20 cellular contexts compared by ENCODE assay signal in the genomic region with DNA sequence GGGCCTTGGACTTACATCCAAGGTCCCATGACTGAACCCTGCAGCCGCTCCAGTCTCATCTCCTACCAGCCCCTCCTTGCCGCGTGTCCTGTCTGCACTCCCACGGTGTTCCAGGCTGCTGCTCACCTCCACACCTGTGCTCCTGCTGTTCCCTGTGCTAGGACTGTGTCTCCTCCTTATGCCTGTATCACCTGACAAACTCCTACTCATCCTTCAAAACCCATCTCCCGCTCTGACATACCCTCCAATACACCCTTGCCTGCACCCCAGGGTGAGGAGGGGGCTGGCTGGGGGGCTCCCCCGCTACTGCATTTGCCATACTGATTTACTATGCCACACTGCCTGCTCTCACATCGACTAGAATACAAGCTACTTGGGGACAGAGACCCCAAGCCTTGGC. TPM values are rescaled to one million over a fixed set of nuclear protein-coding genes. Genes with fewer than 3 reads are reported as not detected.
DNase-seq lines count a peak whose midpoint lies in the region; ATAC-seq, FAIRE-seq and TF ChIP-seq lines count a peak whose summit lies in the region.
"Had no signal": no experiment of that assay in that cellular context is flagged by ENCODE, and none has a peak within 500 bp of the region (broad histone marks: within the 10 kb centered on the region; RNA-seq: fewer than 3 reads in every experiment).

No MANE protein-coding gene starts in this region.

- CTCF ChIA-PET in SK-N-SH (lab: Yijun Ruan, JAX) = interaction anchor here (1.0 to 8.4 kb wide), 8 partner anchors 7 to 277 kb away, joined by 3 to 265 read pairs (median 7); a partner anchor contains a TSS
- CTCF ChIA-PET in IMR-90 (lab: Yijun Ruan, JAX) = interaction anchor here (0.7 kb wide), 1 partner anchor 180 kb away, joined by 3 read pairs; no protein-coding TSS in a partner anchor

- no peak overlapping the region for H2AK9ac ChIP-seq in IMR-90 (replicated peaks; ENCODE audit: low read depth, low read length, poor library complexity)

- no peak for TF ChIP-seq CTCF in SK-N-SH (IDR thresholded peaks at IDR 0.05)
- no peak for TF ChIP-seq CTCF in IMR-90 (conservative IDR thresholded peaks at IDR 0.05; ENCODE audit: low read depth, low read length)
- no peak for TF ChIP-seq CTCF in astrocyte (IDR thresholded peaks at IDR 0.05; ENCODE audit: insufficient read depth, low read depth, low read length)
- TF ChIP-seq CTCF in neural progenitor cell (IDR thresholded peaks at IDR 0.05) = no peak

- FAIRE-seq in astrocyte (lab: Jason Lieb, UNC) = no peak
- FAIRE-seq: G401.6 had no signal

- peak overlapping the region; percentile 54 for H3K4me3 Mint-ChIP-seq in astrocyte (ENCODE audit: unreplicated experiment)
- peak overlapping the region; percentile 36 for H3K4me3 Mint-ChIP-seq in neural progenitor cell

- H3K9ac ChIP-seq in SK-N-SH = no peak overlapping the region
- H3K9ac ChIP-seq in IMR-90 (ENCODE audit: low read depth, low read length) = no peak overlapping the region
- H3K9ac ChIP-seq in astrocyte (ENCODE audit: low read length) = no peak overlapping the region
- no peak overlapping the region for H3K9ac ChIP-seq in neural progenitor cell

- H3K27me3 ChIP-seq in SK-N-SH (ENCODE audit: insufficient read depth) (no peaks in the 10 kb centered on the region), IMR-90 (ENCODE audit: control insufficient read depth, insufficient read depth, low read length) (peaks cover 36% of the 10 kb centered on the region), astrocyte (ENCODE audit: insufficient read depth, low read length) (no peaks in the 10 kb centered on the region), neural progenitor cell (no peaks in the 10 kb centered on the region)

- no peak overlapping the region for H3K14ac ChIP-seq in IMR-90 (replicated peaks; ENCODE audit: low read depth, low read length)

- H3K23ac ChIP-seq in IMR-90 (ENCODE audit: low read depth, low read length) = no peak overlapping the region

- H3K9me3 Mint-ChIP-seq in astrocyte (ENCODE audit: unreplicated experiment) = no peaks in the 10 kb centered on the region
- H3K9me3 Mint-ChIP-seq in neural progenitor cell = no peaks in the 10 kb centered on the region

- ATAC-seq in SK-N-SH treated with all-trans-retinoic acid at 6 μM for 48 hours = no peak
- no peak for ATAC-seq in IMR-90 (ENCODE audit: low read depth)
- no peak for ATAC-seq in GM21367 (IDR thresholded peaks at IDR 0.05; ENCODE audit: unreplicated experiment)

- H3K9me2 ChIP-seq in SK-N-SH = no peaks in the 10 kb centered on the region

- H3K9me3 ChIP-seq in SK-N-SH = no peaks in the 10 kb centered on the region
- H3K9me3 ChIP-seq in IMR-90 (ENCODE audit: control insufficient read depth, insufficient read depth, low read length) = no peaks in the 10 kb centered on the region
- no peaks in the 10 kb centered on the region for H3K9me3 ChIP-seq in astrocyte (ENCODE audit: insufficient read depth, low read depth, low read length)
- H3K9me3 ChIP-seq in neural progenitor cell (ENCODE audit: low read depth) = no peaks in the 10 kb centered on the region
- H3K9me3 ChIP-seq: Caco-2 had no signal

- H3K79me2 ChIP-seq in SK-N-SH (ENCODE audit: insufficient read depth) (no peaks in the 10 kb centered on the region), astrocyte (ENCODE audit: insufficient read depth, low read length) (no peaks in the 10 kb centered on the region), neural progenitor cell (ENCODE audit: low read depth) (no peaks in the 10 kb centered on the region)

- H3K79me1 ChIP-seq in IMR-90 (ENCODE audit: low read depth in 1 of 2, low read length in 2 of 2) = no peaks in the 10 kb centered on the region

- H2BK20ac ChIP-seq in IMR-90 (ENCODE audit: low read depth, low read length) = no peak overlapping the region

- H3K27ac Mint-ChIP-seq in astrocyte (ENCODE audit: unreplicated experiment) (no peak overlapping the region), neural progenitor cell (no peak overlapping the region)

- H2AFZ ChIP-seq in SK-N-SH (ENCODE audit: low read depth) (no peak overlapping the region), IMR-90 (replicated peaks; ENCODE audit: low read length, poor library complexity) (peak overlapping the region; percentile 33), astrocyte (ENCODE audit: low read depth, low read length) (no peak overlapping the region), neural progenitor cell (replicated peaks) (no peak overlapping the region)

- BruUV-seq in IMR-90 (replicated peaks; lab: Mats Ljungman, UMichigan) = no TSS peak

- H2BK15ac ChIP-seq in IMR-90 (ENCODE audit: low read depth, low read length) = no peak overlapping the region

- no peaks in the 10 kb centered on the region; the same call in 1 of the 2 replicates for H3K9me1 ChIP-seq in IMR-90 (ENCODE audit: insufficient read depth, low read length)

- TF ChIP-seq EP300 in SK-N-SH (IDR thresholded peaks at IDR 0.05; ENCODE audit: borderline replicate concordance in 1 of 2, low read depth in 1 of 2, low read length in 1 of 2) = no peak

- H3K36me3 Mint-ChIP-seq in astrocyte (ENCODE audit: low read depth, unreplicated experiment) = no peaks in the 10 kb centered on the region
- H3K36me3 Mint-ChIP-seq in neural progenitor cell = no peaks in the 10 kb centered on the region

- no peak overlapping the region for H4K91ac ChIP-seq in IMR-90 (ENCODE audit: insufficient read depth, low read depth, low read length)

- no peak overlapping the region for H3K56ac ChIP-seq in IMR-90 (ENCODE audit: extremely low read depth, insufficient read depth, low read length)

- POLR2A ChIA-PET in SK-N-SH (lab: Yijun Ruan, JAX) = no interaction called here
- POLR2A ChIA-PET in IMR-90 (lab: Charles Lee; ENCODE audit: unreplicated experiment) = no interaction called here

- H3K4ac ChIP-seq in IMR-90 (ENCODE audit: low read depth, low read length) = no peak overlapping the region

- H3K4me1 Mint-ChIP-seq in astrocyte (ENCODE audit: low read depth, unreplicated experiment) (peaks cover 21% of the 10 kb centered on the region), neural progenitor cell (peaks cover 57% of the 10 kb centered on the region)

- no peaks in the 10 kb centered on the region for H4K20me1 ChIP-seq in SK-N-SH (ENCODE audit: insufficient read depth)
- no peaks in the 10 kb centered on the region for H4K20me1 ChIP-seq in IMR-90 (ENCODE audit: insufficient read depth, low read length)
- no peaks in the 10 kb centered on the region for H4K20me1 ChIP-seq in astrocyte (ENCODE audit: insufficient read depth, low read length)
- no peaks in the 10 kb centered on the region for H4K20me1 ChIP-seq in neural progenitor cell (ENCODE audit: low read depth)

- TF ChIP-seq RAD21 in SK-N-SH (IDR thresholded peaks at IDR 0.05; ENCODE audit: low read length) = no peak
- no peak for TF ChIP-seq RAD21 in IMR-90 (IDR thresholded peaks at IDR 0.05; ENCODE audit: low read length)

- 74% methylated on average over 7 of the region's 7 CpGs for WGBS in SK-N-SH (ENCODE audit: low lambda C conversion rate)
- WGBS in IMR-90 (ENCODE audit: extremely low coverage in 2 of 2, insufficient read length in 1 of 2), 2 experiments = 76% methylated on average over 3 of the region's 7 CpGs; no CpG with 5 or more reads in 1 of the 2 experiments

- intact Hi-C loops in IMR-90 (cut with micrococcal nuclease) = no loop called here

- no peak for DNase-seq in SK-N-SH
- DNase-seq in IMR-90 = no peak
- DNase-seq in astrocyte (ENCODE audit: low read depth) = no peak
- DNase-seq in neural progenitor cell (ENCODE audit: low spot score) = no peak
- no peak for DNase-seq in NCI-H774 (lab: John Stamatoyannopoulos, UW)
- DNase-seq in NCI-H1417 treated with DMSO at 0.1 percent for 48 hours (lab: John Stamatoyannopoulos, UW) = no peak
- DNase-seq: AML-193, Caco-2, GOT3, KBM-7, NCI-H1105 treated with DMSO at 0.1 percent for 48 hours, NCI-H1694 treated with DMSO at 0.1 percent for 48 hours, NCI-H510A, SHP77 had no signal

- no peak overlapping the region for H3K18ac ChIP-seq in IMR-90 (ENCODE audit: low read depth, low read length)

- H2AK5ac ChIP-seq in IMR-90 (ENCODE audit: low read depth, low read length) = no peak overlapping the region

- dilution Hi-C loops in IMR-90 (cut with HindIII; ENCODE audit: low sequenced_read_pairs, unreplicated experiment) = no loop called here

- H3K4me1 ChIP-seq in SK-N-SH (ENCODE audit: control insufficient read depth in 1 of 2, insufficient read depth in 2 of 2, low read depth in 1 of 2, low read length in 1 of 2) = peaks cover 13 to 51% of the 10 kb centered on the region in 2 experiments; a peak in 3 of 4 replicates
- H3K4me1 ChIP-seq in IMR-90 (ENCODE audit: control insufficient read depth, insufficient read depth, low read length) = peaks cover 12% of the 10 kb centered on the region; the same call in 1 of the 2 replicates
- H3K4me1 ChIP-seq in astrocyte (ENCODE audit: insufficient read depth, low read length) = peaks cover 45% of the 10 kb centered on the region
- peaks cover 26% of the 10 kb centered on the region for H3K4me1 ChIP-seq in neural progenitor cell
- H3K4me1 ChIP-seq: Caco-2 had no signal

- H3K27me3 Mint-ChIP-seq in astrocyte (ENCODE audit: low read depth, unreplicated experiment) (peaks cover 35% of the 10 kb centered on the region), neural progenitor cell (ENCODE audit: insufficient read depth, low read depth) (peaks cover 17% of the 10 kb centered on the region)

- no peak overlapping the region for H2BK120ac ChIP-seq in IMR-90 (ENCODE audit: low read depth, low read length)

- no peak for TF ChIP-seq POLR2A in IMR-90 (IDR thresholded peaks at IDR 0.05; ENCODE audit: low read depth, low read length)

- no peak overlapping the region for H2BK5ac ChIP-seq in IMR-90 (ENCODE audit: low read depth, low read length, poor library complexity, severe bottlenecking)

- H4K8ac ChIP-seq in IMR-90 (ENCODE audit: low read depth in 2 of 2, low read length in 2 of 2) = no peak overlapping the region

- no peak overlapping the region for H4K5ac ChIP-seq in IMR-90 (ENCODE audit: low read depth, low read length)

- no peak overlapping the region for H3K4me3 ChIP-seq in SK-N-SH (ENCODE audit: low read depth in 2 of 2, low read length in 1 of 2)
- H3K4me3 ChIP-seq in IMR-90 (ENCODE audit: insufficient read depth, low read depth, low read length) = no peak overlapping the region
- H3K4me3 ChIP-seq in astrocyte (ENCODE audit: insufficient read depth, low read depth, low read length) = no peak overlapping the region
- no peak overlapping the region for H3K4me3 ChIP-seq in neural progenitor cell

- in situ Hi-C loops in IMR-90 (cut with MboI; ENCODE audit: low sequenced_read_pairs) = no loop called here

- H3K36me3 ChIP-seq in SK-N-SH (replicated peaks in 1 of 2; ENCODE audit: control insufficient read depth in 1 of 2, insufficient read depth in 2 of 2, low read length in 1 of 2) = no peaks in the 10 kb centered on the region
- no peaks in the 10 kb centered on the region for H3K36me3 ChIP-seq in IMR-90 (ENCODE audit: control insufficient read depth, insufficient read depth, low read length)
- no peaks in the 10 kb centered on the region for H3K36me3 ChIP-seq in astrocyte (ENCODE audit: insufficient read depth, low read length)
- no peaks in the 10 kb centered on the region for H3K36me3 ChIP-seq in neural progenitor cell

- H3K4me2 ChIP-seq in SK-N-SH = no peak overlapping the region
- H3K4me2 ChIP-seq in IMR-90 (ENCODE audit: low read depth, low read length) = no peak overlapping the region
- no peak overlapping the region for H3K4me2 ChIP-seq in astrocyte (ENCODE audit: low read length)
- H3K4me2 ChIP-seq in neural progenitor cell = no peak overlapping the region

- H3F3A ChIP-seq in SK-N-SH (replicated peaks; ENCODE audit: insufficient read depth) = no peaks in the 10 kb centered on the region
- peaks cover 8% of the 10 kb centered on the region for H3F3A ChIP-seq in neural progenitor cell (ENCODE audit: low read depth)

- no peak overlapping the region for H3K27ac ChIP-seq in SK-N-SH (ENCODE audit: low read depth in 2 of 2, low read length in 1 of 2)
- H3K27ac ChIP-seq in IMR-90 (ENCODE audit: insufficient read depth, low read length) = no peak overlapping the region
- no peak overlapping the region for H3K27ac ChIP-seq in astrocyte (ENCODE audit: low read depth, low read length)
- no peak overlapping the region for H3K27ac ChIP-seq in neural progenitor cell
- H3K27ac ChIP-seq: 22Rv1, C4-2B had no signal

RNA-seq across cellular contexts. Expression of a gene that starts 53.6 kb away (rescaled TPM):
- polyA plus RNA-seq in SK-N-SH (2012; rRNA removed) (0.08 TPM in 1 of 2 replicates, not detected in the other), IMR-90 (2012; rRNA removed) (0.46 and 0.50 TPM in 2 replicates)
- polyA plus RNA-seq in SK-N-SH (2012; cell fraction: cytosol; rRNA removed) = 0.03 TPM in 1 of 2 replicates, not detected in the other
- polyA plus RNA-seq in SK-N-SH (2012; cell fraction: nucleus; rRNA removed) = not detected in 2 replicates
- total RNA-seq in IMR-90 (2012; rRNA removed) (0.18 and 0.28 TPM in 2 replicates), astrocyte (0.43 and 0.60 TPM in 2 replicates), neural progenitor cell (ENCODE audit: low replicate concordance) (0.99 and 1.1 TPM in 2 replicates)
- polyA plus RNA-seq in IMR-90 (2012; cell fraction: cytosol; rRNA removed) = 0.17 and 0.60 TPM in 2 replicates
- polyA plus RNA-seq in IMR-90 (2012; cell fraction: nucleus; rRNA removed; ENCODE audit: low replicate concordance) = 0.23 and 0.26 TPM in 2 replicates
- total RNA-seq: Caco-2, RPMI7951 had no signal
